8 cellular contexts compared by ENCODE assay signal in the genomic region with DNA sequence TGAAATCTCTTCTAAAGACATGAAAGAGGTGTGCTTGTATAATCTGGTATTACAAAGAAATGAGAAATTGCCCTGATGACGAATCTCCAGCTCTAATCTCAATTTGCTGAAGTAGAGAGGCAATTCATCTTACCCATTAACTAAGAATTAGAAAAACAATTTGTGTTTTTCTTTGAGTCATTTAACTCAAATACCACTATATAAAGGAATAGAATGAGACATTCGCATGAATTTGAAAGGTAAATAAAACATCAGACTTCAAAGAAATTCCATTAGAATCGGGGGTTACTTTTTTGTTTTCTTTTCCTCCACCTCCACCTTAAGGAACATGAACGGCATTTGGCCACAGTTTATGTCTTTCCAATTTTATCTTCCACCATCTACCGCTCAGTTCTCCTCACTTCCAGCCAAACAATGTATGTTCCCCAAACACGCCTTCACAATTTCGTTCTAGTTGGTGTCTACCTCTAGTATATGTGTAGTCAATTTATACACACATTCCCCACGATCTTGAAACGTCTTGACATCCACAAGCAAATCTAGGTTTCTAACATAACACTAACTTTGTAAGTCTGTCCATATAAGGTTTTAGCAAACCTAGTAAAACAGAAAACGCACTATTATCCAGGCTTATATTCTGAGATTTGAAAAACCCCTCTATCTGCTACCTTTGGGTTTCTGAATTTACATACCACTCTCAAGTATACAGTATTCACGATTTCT. TPM values are rescaled to one million over a fixed set of nuclear protein-coding genes. Genes with fewer than 3 reads are reported as not detected.
DNase-seq lines count a peak whose midpoint lies in the region; FAIRE-seq and TF ChIP-seq lines count a peak whose summit lies in the region.

No MANE protein-coding gene starts in this region.

- peaks cover 15% of the 10 kb centered on the region for H3K4me1 ChIP-seq in keratinocyte (ENCODE audit: control insufficient read depth, extremely low read depth, insufficient read depth, low read length)

- H3K36me3 ChIP-seq in keratinocyte (ENCODE audit: control insufficient read depth in 2 of 2, extremely low read depth in 1 of 2, insufficient read depth in 2 of 2, low read length in 2 of 2) = no peaks in the 10 kb centered on the region

- H3K27me3 Mint-ChIP-seq in T-helper 2 cell treated with Interferon-gamma antibody and Interleukin-4, amounts not matched to agents 5 μg/mL and 100 μg/mL, for 36 hours (ENCODE audit: low read depth) = peaks cover 4% of the 10 kb centered on the region
- H3K27me3 Mint-ChIP-seq in activated T-helper 2 cell treated with anti-CD3 and anti-CD28 coated beads, Interferon-gamma antibody, Interleukin-2, Interleukin-4, amounts not matched to agents 10 μg/mL and 5 μg/mL and 100 μg/mL, durations not matched to agents 14 hours and 24 hours and 36 hours (ENCODE audit: low read depth) = peaks cover 5% of the 10 kb centered on the region

- no peak for DNase-seq in T-helper 2 cell treated with Interferon-gamma antibody and Interleukin-4, amounts not matched to agents 5 μg/mL and 100 μg/mL, for 36 hours (ENCODE audit: low spot score)
- DNase-seq in T-helper 2 cell (no peak), keratinocyte (ENCODE audit: low read depth, low spot score) (no peak), substantia nigra (lab: John Stamatoyannopoulos, UW) (no peak), NCI-H2171 (lab: John Stamatoyannopoulos, UW) (no peak), DMS53 treated with DMSO at 0.1 percent for 48 hours (lab: John Stamatoyannopoulos, UW; ENCODE audit: unreplicated experiment) (no peak)
- no peak for DNase-seq in activated T-helper 2 cell treated with anti-CD3 and anti-CD28 coated beads, Interferon-gamma antibody, Interleukin-2, Interleukin-4, amounts not matched to agents 10 μg/mL and 5 μg/mL and 100 μg/mL, durations not matched to agents 14 hours and 24 hours and 36 hours (ENCODE audit: low spot score)
- DNase-seq in stimulated activated CD4-positive, alpha-beta T cell treated with anti-CD3 and anti-CD28 coated beads, Interleukin-4, amount 100 ng/mL, for 24 hours = no peak

- dilution Hi-C loops in keratinocyte (cut with MboI; ENCODE audit: extremely low pct_ligation_motif_present, low sequenced_read_pairs) = no loop called here

- H3K9ac ChIP-seq in keratinocyte (ENCODE audit: control insufficient read depth, extremely low read depth, insufficient read depth, low read length) = peak overlapping the region; percentile 92

- H2AFZ ChIP-seq in keratinocyte (ENCODE audit: control insufficient read depth, low read length) = peak overlapping the region; percentile 89

- peak overlapping the region; percentile 83 for H3K27ac ChIP-seq in keratinocyte (ENCODE audit: control insufficient read depth, insufficient read depth, low read length)
- H3K27ac ChIP-seq in substantia nigra (ENCODE audit: low read depth, low read length, poor library complexity, severe bottlenecking) = peak overlapping the region; percentile 89

- H3K9me1 ChIP-seq in keratinocyte (ENCODE audit: control insufficient read depth, extremely low read depth, insufficient read depth, low read length) = no peaks in the 10 kb centered on the region

- intact Hi-C loops in activated T-helper 2 cell treated with anti-CD3 and anti-CD28 coated beads, Interferon-gamma antibody, Interleukin-2, Interleukin-4, amounts not matched to agents 10 μg/mL and 5 μg/mL and 100 μg/mL, durations not matched to agents 14 hours and 24 hours and 36 hours (cut with micrococcal nuclease) = loop anchor here (1.0 to 10.0 kb wide), 2 partner anchors 13 to 1839 kb away; partner anchors contain the start of gene YES1

- FAIRE-seq in keratinocyte (lab: Jason Lieb, UNC) = no peak

- peaks cover 22% of the 10 kb centered on the region for H3K36me3 Mint-ChIP-seq in T-helper 2 cell treated with Interferon-gamma antibody and Interleukin-4, amounts not matched to agents 5 μg/mL and 100 μg/mL, for 36 hours (ENCODE audit: low read depth)
- peaks cover 22% of the 10 kb centered on the region for H3K36me3 Mint-ChIP-seq in activated T-helper 2 cell treated with anti-CD3 and anti-CD28 coated beads, Interferon-gamma antibody, Interleukin-2, Interleukin-4, amounts not matched to agents 10 μg/mL and 5 μg/mL and 100 μg/mL, durations not matched to agents 14 hours and 24 hours and 36 hours (ENCODE audit: low read depth)

- peak overlapping the region; percentile 98 for H3K27ac Mint-ChIP-seq in T-helper 2 cell treated with Interferon-gamma antibody and Interleukin-4, amounts not matched to agents 5 μg/mL and 100 μg/mL, for 36 hours
- H3K27ac Mint-ChIP-seq in activated T-helper 2 cell treated with anti-CD3 and anti-CD28 coated beads, Interferon-gamma antibody, Interleukin-2, Interleukin-4, amounts not matched to agents 10 μg/mL and 5 μg/mL and 100 μg/mL, durations not matched to agents 14 hours and 24 hours and 36 hours = peak overlapping the region; percentile 95

- peaks cover 3% of the 10 kb centered on the region for H4K20me1 ChIP-seq in keratinocyte (ENCODE audit: control insufficient read depth, extremely low read depth, insufficient read depth, low read length)

- peak overlapping the region; percentile 96 for H3K4me2 ChIP-seq in keratinocyte (ENCODE audit: control insufficient read depth, extremely low read depth, insufficient read depth, low read depth, low read length)

- no peak for TF ChIP-seq CTCF in keratinocyte (optimal IDR thresholded peaks at IDR 0.05 in 1 of 3, IDR thresholded peaks at IDR 0.05 in 1 of 3, conservative IDR thresholded peaks at IDR 0.05 in 1 of 3; ENCODE audit: extremely low read depth in 1 of 3, insufficient read depth in 2 of 3, low read length in 3 of 3)

- H3K4me3 ChIP-seq in keratinocyte (ENCODE audit: control insufficient read depth in 2 of 3, extremely low read depth in 1 of 3, insufficient read depth in 2 of 3, low read depth in 1 of 3, low read length in 3 of 3) = peak overlapping the region in 2 of 3 experiments; percentile 76 to 93

- H3K4me3 Mint-ChIP-seq in T-helper 2 cell treated with Interferon-gamma antibody and Interleukin-4, amounts not matched to agents 5 μg/mL and 100 μg/mL, for 36 hours = peak overlapping the region; percentile 91
- peak overlapping the region; percentile 89 for H3K4me3 Mint-ChIP-seq in activated T-helper 2 cell treated with anti-CD3 and anti-CD28 coated beads, Interferon-gamma antibody, Interleukin-2, Interleukin-4, amounts not matched to agents 10 μg/mL and 5 μg/mL and 100 μg/mL, durations not matched to agents 14 hours and 24 hours and 36 hours (ENCODE audit: low read depth)

- H3K79me2 ChIP-seq in keratinocyte (ENCODE audit: control insufficient read depth, insufficient read depth, low read length) = peaks cover 34% of the 10 kb centered on the region

- H3K27me3 ChIP-seq in keratinocyte (ENCODE audit: control insufficient read depth, extremely low read depth, insufficient read depth, low read length) = no peaks in the 10 kb centered on the region

- H3K9me3 ChIP-seq in keratinocyte (ENCODE audit: control insufficient read depth, low read depth, low read length) = no peaks in the 10 kb centered on the region

- H3K4me1 Mint-ChIP-seq in T-helper 2 cell treated with Interferon-gamma antibody and Interleukin-4, amounts not matched to agents 5 μg/mL and 100 μg/mL, for 36 hours (ENCODE audit: low read depth) = peaks cover 32% of the 10 kb centered on the region
- H3K4me1 Mint-ChIP-seq in activated T-helper 2 cell treated with anti-CD3 and anti-CD28 coated beads, Interferon-gamma antibody, Interleukin-2, Interleukin-4, amounts not matched to agents 10 μg/mL and 5 μg/mL and 100 μg/mL, durations not matched to agents 14 hours and 24 hours and 36 hours (ENCODE audit: low read depth) = peaks cover 29% of the 10 kb centered on the region

- no peaks in the 10 kb centered on the region for H3K9me3 Mint-ChIP-seq in T-helper 2 cell treated with Interferon-gamma antibody and Interleukin-4, amounts not matched to agents 5 μg/mL and 100 μg/mL, for 36 hours
- H3K9me3 Mint-ChIP-seq in activated T-helper 2 cell treated with anti-CD3 and anti-CD28 coated beads, Interferon-gamma antibody, Interleukin-2, Interleukin-4, amounts not matched to agents 10 μg/mL and 5 μg/mL and 100 μg/mL, durations not matched to agents 14 hours and 24 hours and 36 hours = no peaks in the 10 kb centered on the region

RNA-seq across cellular contexts. Expression of gene SMCHD1, which starts 1.3 kb away (rescaled TPM):
- 100 and 101 TPM in 2 replicates for total RNA-seq in activated T-helper 2 cell treated with anti-CD3 and anti-CD28 coated beads, Interferon-gamma antibody, Interleukin-2, Interleukin-4, amounts not matched to agents 10 μg/mL and 5 μg/mL and 100 μg/mL, durations not matched to agents 14 hours and 24 hours and 36 hours
- 8.7 to 18.5 TPM (median 12.1 TPM) in 3 replicates for polyA plus RNA-seq in keratinocyte
- 80.5 TPM for polyA plus RNA-seq in keratinocyte (2011; ENCODE audit: low read depth)
- 5.5 and 11.6 TPM in 2 replicates for polyA plus RNA-seq in keratinocyte (2011; cell fraction: cytosol; rRNA removed)
- 17.9 and 26.2 TPM in 2 replicates for polyA plus RNA-seq in keratinocyte (2011; cell fraction: nucleus; rRNA removed)
- 11.5 and 13.2 TPM in 2 replicates for polyA plus RNA-seq in keratinocyte (2012; ENCODE audit: low replicate concordance)
- 7.7 to 49.1 TPM (median 18.8 TPM) in 3 replicates for polyA minus RNA-seq in keratinocyte
- 15.7 TPM for polyA minus RNA-seq in keratinocyte (2011; cell fraction: cytosol; rRNA and poly(A)+ RNA removed)
- 47.4 and 66.6 TPM in 2 replicates for polyA minus RNA-seq in keratinocyte (2011; cell fraction: nucleus; rRNA and poly(A)+ RNA removed)
